Comparison of ENCODE assay signal across 1 cellular context in the genomic region with DNA sequence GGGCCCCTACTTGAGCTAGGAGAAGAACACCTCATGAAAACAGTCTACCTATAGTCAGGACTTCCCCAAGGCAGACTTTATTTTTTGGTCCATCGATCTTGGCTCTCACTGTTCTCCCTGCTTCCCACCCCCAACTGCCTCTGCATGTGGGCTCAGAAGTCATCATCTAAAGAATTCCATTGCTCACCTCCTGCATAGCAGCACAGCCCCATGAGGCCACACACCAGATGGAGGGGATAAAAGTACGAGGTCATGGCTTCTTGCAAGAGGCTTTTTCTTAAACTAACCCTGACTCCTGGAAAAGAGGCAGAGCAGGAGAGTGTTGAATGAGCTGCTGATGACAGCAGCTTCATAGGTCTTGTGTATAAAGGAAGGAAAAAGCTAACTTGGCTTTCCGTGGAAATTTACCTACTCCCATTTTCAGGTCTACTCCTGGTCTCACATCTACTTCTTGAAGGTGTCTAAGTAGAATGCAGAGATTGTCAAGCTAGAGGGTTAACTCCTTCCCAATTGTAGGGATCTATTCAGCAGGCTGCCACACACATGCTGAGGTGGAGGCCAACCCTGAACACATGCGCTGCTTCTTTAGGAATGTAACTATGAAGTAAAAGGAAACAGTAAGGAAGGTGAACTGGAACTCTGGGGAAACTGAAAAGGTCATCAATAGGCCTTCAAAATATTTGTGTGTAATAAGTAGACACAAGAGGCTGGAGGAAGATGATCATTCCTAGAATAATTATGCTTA.
TF ChIP-seq lines count a peak whose summit lies in the region.

No MANE protein-coding gene starts in this region.

TF ChIP-seq in GM12891, 5 proteins besides CTCF, POLR2A, EP300 and RAD21:
- TF ChIP-seq TAF1 (IDR thresholded peaks at IDR 0.05; ENCODE audit: low read depth, low read length) (no peak), PAX5 (IDR thresholded peaks at IDR 0.05; ENCODE audit: insufficient read depth, low read length, severe bottlenecking) (no peak), SPI1 (IDR thresholded peaks at IDR 0.05; ENCODE audit: low read depth, low read length) (no peak), POLR2AphosphoS5 (IDR thresholded peaks at IDR 0.05; ENCODE audit: low read depth, low read length) (no peak), POU2F2 (IDR thresholded peaks at IDR 0.05; ENCODE audit: low read depth, low read length) (no peak)
